Comparison of ENCODE assay signal across 26 cellular contexts in the genomic region with DNA sequence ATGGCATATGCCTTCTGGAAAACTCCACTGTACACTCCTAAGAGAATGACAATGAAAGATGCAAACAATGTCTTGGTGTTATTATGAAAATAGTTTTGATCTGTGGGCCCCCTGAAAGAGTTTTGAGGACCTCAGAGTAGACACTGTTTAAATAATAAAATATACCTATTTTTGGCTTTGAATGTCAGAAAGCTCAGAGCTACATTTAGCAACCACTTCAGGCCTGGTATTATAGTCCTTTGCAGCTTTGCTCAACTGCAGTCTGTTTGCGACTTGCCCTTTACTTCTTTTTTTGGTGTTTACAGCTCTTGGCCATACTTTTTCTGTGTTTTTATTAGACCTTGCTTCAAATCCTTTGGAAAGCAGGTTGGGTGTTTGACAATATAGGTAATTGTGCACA. TPM values are rescaled to one million over a fixed set of nuclear protein-coding genes. Genes with fewer than 3 reads are reported as not detected.
"Had no signal": no experiment of that assay in that cellular context is flagged by ENCODE, and none has a peak within 500 bp of the region (broad histone marks: within the 10 kb centered on the region; RNA-seq: fewer than 3 reads in every experiment).

No MANE protein-coding gene starts in this region.

- ATAC-seq: activated CD8-positive, alpha-beta T cell treated with anti-CD3 and anti-CD28 coated beads, Interleukin-2, amount 10 ng/mL, durations not matched to agents 7 days and 5 days; SK-N-SH treated with all-trans-retinoic acid at 6 μM for 48 hours had no signal

- H3K36me3 ChIP-seq: adrenal gland, Peyer's patch, SJCRH30 had no signal

- DNase-seq: activated CD4-positive, alpha-beta T cell treated with anti-CD3 and anti-CD28 coated beads for 48 hours; activated CD4-positive, alpha-beta T cell treated with anti-CD3 and anti-CD28 coated beads, Interleukin-2, amount 50 U/mL, for 4 hours; activated CD4-positive, CD25-positive, alpha-beta regulatory T cell treated with anti-CD3 and anti-CD28 coated beads, Interleukin-2, amount 50 U/mL, for 72 hours; activated CD8-positive, alpha-beta memory T cell treated with anti-CD3 and anti-CD28 coated beads, Interleukin-2, amount 50 U/mL, for 48 hours; activated CD8-positive, alpha-beta T cell treated with anti-CD3 and anti-CD28 coated beads, Interleukin-2, amount 10 ng/mL, durations not matched to agents 7 days and 5 days; activated naive CD4-positive, alpha-beta T cell treated with anti-CD3 and anti-CD28 coated beads, Interleukin-2, amount 50 U/mL, for 16 hours; activated naive CD8-positive, alpha-beta T cell treated with anti-CD3 and anti-CD28 coated beads, Interleukin-2, amount 10 ng/mL, durations not matched to agents 7 days and 5 days; activated T-cell treated with anti-CD3 and anti-CD28 coated beads, Interleukin-2, amount 50 U/mL, for 1 hour; anterior cingulate cortex; caudate nucleus; NCI-H1105; NCI-H1436 treated with DMSO at 0.1 percent for 48 hours; NCI-H1930; NCI-H2171; NCI-H2227 treated with DMSO at 0.1 percent for 48 hours; NCI-H446 treated with DMSO at 0.1 percent for 48 hours; NCI-H82; Peyer's patch; Right ventricle myocardium superior; SJCRH30 had no signal

- H3K27ac ChIP-seq: adrenal gland, RWPE1, SJCRH30 had no signal

- H3K27me3 ChIP-seq: adrenal gland, Peyer's patch, SJCRH30 had no signal

- H3K4me3 ChIP-seq: adrenal gland, Peyer's patch, SJCRH30 had no signal

- H3K9me3 ChIP-seq: adrenal gland, Peyer's patch, SJCRH30 had no signal

RNA-seq across cellular contexts. Expression of a gene that starts 5.8 kb away (rescaled TPM):
- total RNA-seq: activated CD8-positive, alpha-beta T cell treated with anti-CD3 and anti-CD28 coated beads, Interleukin-2, amount 10 ng/mL, durations not matched to agents 7 days and 5 days; activated naive CD8-positive, alpha-beta T cell treated with anti-CD3 and anti-CD28 coated beads, Interleukin-2, amount 10 ng/mL, durations not matched to agents 7 days and 5 days; chondrocyte; LHCN-M2; MCF 10A; Peyer's patch; Right ventricle myocardium superior; SJCRH30 had no signal
